In genomic region chr10:29535012-29535777, GRCh38 we compare ENCODE assay signal across 8 cellular contexts.
DNase-seq lines count a peak whose midpoint lies in the region; ATAC-seq and TF ChIP-seq lines count a peak whose summit lies in the region.

No MANE protein-coding gene starts in this region.

- H3K9me3 ChIP-seq in SJCRH30 (replicated peaks) (no peaks in the 10 kb centered on the region), trophoblast cell (ENCODE audit: insufficient read depth, low read depth, low read length) (no peaks in the 10 kb centered on the region)

- H2AK5ac ChIP-seq in trophoblast cell (ENCODE audit: low read length): no peak overlapping the region

- no peak overlapping the region for H3K23ac ChIP-seq in trophoblast cell (ENCODE audit: low read length)

- peak; percentile 33 for TF ChIP-seq CTCF in GM12865 (IDR thresholded peaks at IDR 0.05; ENCODE audit: insufficient read depth, low read depth, low read length, missing control alignments)
- TF ChIP-seq CTCF in foreskin keratinocyte (conservative IDR thresholded peaks at IDR 0.05): peak; percentile 47

- no peak overlapping the region for H3K27ac ChIP-seq in SJCRH30
- H3K27ac ChIP-seq in foreskin keratinocyte: no peak overlapping the region
- no peak overlapping the region for H3K27ac ChIP-seq in trophoblast cell (ENCODE audit: low read depth, low read length)

- no peak overlapping the region for H2BK120ac ChIP-seq in trophoblast cell (ENCODE audit: insufficient read depth, low read length, poor library complexity)

- peak overlapping the region; percentile 16 for H3K4me2 ChIP-seq in trophoblast cell (ENCODE audit: low read length)

- H3K4me1 ChIP-seq in SJCRH30 (peaks cover 5% of the 10 kb centered on the region; the same call in 1 of the 2 replicates), foreskin keratinocyte (peaks cover 5% of the 10 kb centered on the region), trophoblast cell (ENCODE audit: control insufficient read depth in 1 of 2, insufficient read depth in 2 of 2, low read length in 2 of 2) (peaks cover 3 to 4% of the 10 kb centered on the region in 2 experiments)

- no peak overlapping the region for H2AFZ ChIP-seq in trophoblast cell (ENCODE audit: insufficient read depth, low read length, poor library complexity)

- H4K8ac ChIP-seq in trophoblast cell (ENCODE audit: low read depth, low read length): no peak overlapping the region

- H3K79me2 ChIP-seq in trophoblast cell (ENCODE audit: control insufficient read depth, insufficient read depth, low read length, poor library complexity): no peaks in the 10 kb centered on the region

- no peak for ATAC-seq in foreskin keratinocyte
- no peak for ATAC-seq in HG02970 (IDR thresholded peaks at IDR 0.05; ENCODE audit: low FRiP score, unreplicated experiment)

- peaks cover 14% of the 10 kb centered on the region for H3K36me3 ChIP-seq in SJCRH30
- H3K36me3 ChIP-seq in trophoblast cell (ENCODE audit: control insufficient read depth in 1 of 2, insufficient read depth in 2 of 2, low read length in 2 of 2): peaks cover 10 to 13% of the 10 kb centered on the region in 2 experiments

- H4K12ac ChIP-seq in trophoblast cell (ENCODE audit: low read depth, low read length): no peak overlapping the region

- no peak overlapping the region for H3K14ac ChIP-seq in trophoblast cell (ENCODE audit: low read length)

- no peak overlapping the region for H4K91ac ChIP-seq in trophoblast cell (ENCODE audit: low read depth, low read length)

- H3K4me3 ChIP-seq in GM12865 (ENCODE audit: low read depth, low read length) (no peak overlapping the region), SJCRH30 (no peak overlapping the region), trophoblast cell (ENCODE audit: low read depth, low read length) (no peak overlapping the region)

- peaks cover 2% of the 10 kb centered on the region for H3K79me1 ChIP-seq in trophoblast cell (ENCODE audit: low read length)

- H3K4ac ChIP-seq in trophoblast cell (ENCODE audit: low read depth, low read length): no peak overlapping the region

- H3K27me3 ChIP-seq in SJCRH30 (no peaks in the 10 kb centered on the region), foreskin keratinocyte (no peaks in the 10 kb centered on the region), trophoblast cell (ENCODE audit: insufficient read depth, low read length) (no peaks in the 10 kb centered on the region)

- H2BK12ac ChIP-seq in trophoblast cell (ENCODE audit: low read length): no peak overlapping the region

- no peak overlapping the region for H3K18ac ChIP-seq in trophoblast cell (ENCODE audit: low read length)

- H3K9ac ChIP-seq in trophoblast cell (ENCODE audit: low read length): no peak overlapping the region

- no CpG with 5 or more reads among the region's 11 CpGs for WGBS in trophoblast cell (ENCODE audit: extremely low coverage, insufficient coverage, insufficient read length)

- DNase-seq in GM12865 (ENCODE audit: low read depth): no peak
- peak; percentile 78 to 82 for DNase-seq in SJCRH30
- peak in 1 of 2 donors; percentile 42 for DNase-seq in foreskin keratinocyte
- peak; percentile 28 to 50 for DNase-seq in trophoblast cell
- no peak for DNase-seq in T-helper 1 cell
- no peak for DNase-seq in NCI-H1930 (lab: John Stamatoyannopoulos, UW)
- DNase-seq in activated CD4-positive, CD25-positive, alpha-beta regulatory T cell (lab: John Stamatoyannopoulos, UW): no peak

- H2BK5ac ChIP-seq in trophoblast cell (ENCODE audit: low read depth, low read length, poor library complexity): no peak overlapping the region

Comparison
In these comparisons a context has a peak if more than half of its experiments do, and no peak if none do; other contexts are left out.
1. DNase-seq: peak in SJCRH30 (2 of 2) and trophoblast cell (2 of 2); none in GM12865 (single experiment), T-helper 1 cell (0 of 5), NCI-H1930 (0 of 2) and activated CD4-positive, CD25-positive, alpha-beta regulatory T cell (0 of 4).